Comparison of ENCODE assay signal across 20 cellular contexts in genomic region chr6:117740605-117741004, GRCh38.
"Had no signal": no experiment of that assay in that cellular context is flagged by ENCODE, and none has a peak within 500 bp of the region (broad histone marks: within the 10 kb centered on the region; RNA-seq: fewer than 3 reads in every experiment).

No MANE protein-coding gene starts in this region.

- H3K4me1 ChIP-seq: esophagus muscularis mucosa, gastrocnemius medialis, right atrium auricular region, suprapubic skin, thyroid gland had no signal

- H2AFZ ChIP-seq: hepatocyte had no signal

- H3K9me3 ChIP-seq: gastrocnemius medialis, neutrophil, thyroid gland had no signal

- H3K4me3 ChIP-seq: dorsolateral prefrontal cortex, esophagus muscularis mucosa, gastrocnemius medialis, hepatocyte, right atrium auricular region, smooth muscle cell, suprapubic skin, thyroid gland had no signal

- H3K79me2 ChIP-seq: hepatocyte had no signal

- H3K27me3 ChIP-seq: esophagus muscularis mucosa, gastrocnemius medialis, hepatocyte, neutrophil, right atrium auricular region, suprapubic skin, thyroid gland had no signal

- H3K27ac ChIP-seq: dorsolateral prefrontal cortex, esophagus muscularis mucosa, gastrocnemius medialis, hepatocyte, neutrophil, right atrium auricular region, suprapubic skin, thyroid gland had no signal

- DNase-seq: cortex of kidney; dorsolateral prefrontal cortex; effector CD8-positive, alpha-beta T cell; gastrocnemius medialis; left colon; naive thymus-derived CD4-positive, alpha-beta T cell; nephron progenitor cell; stimulated activated CD4-positive, alpha-beta T cell treated with anti-CD3 and anti-CD28 coated beads, Interleukin-2, amount 100 ng/mL, for 48 hours; stimulated activated CD8-positive, alpha-beta memory T cell treated with anti-CD3 and anti-CD28 coated beads, Interleukin-4, amount 100 ng/mL, for 48 hours; stimulated activated naive CD8-positive, alpha-beta T cell treated with anti-CD3 and anti-CD28 coated beads, Interleukin-15, Interleukin-2, amounts not matched to agents 100 U/mL and 50 U/mL, for 24 hours; thyroid gland had no signal

- FAIRE-seq: endometrium, urothelium cell line had no signal

- ATAC-seq: gastrocnemius medialis; left colon; naive thymus-derived CD4-positive, alpha-beta T cell; stimulated activated effector memory CD8-positive, alpha-beta T cell treated with anti-CD3 and anti-CD28 coated beads, Interleukin-12 subunit alpha, Interleukin-12 subunit beta, amount 100 ng/mL, for 72 hours; stimulated activated naive CD8-positive, alpha-beta T cell treated with anti-CD3 and anti-CD28 coated beads, Interleukin-15, Interleukin-2, amounts not matched to agents 100 U/mL and 50 U/mL, for 24 hours had no signal

- H3K4me2 ChIP-seq: hepatocyte, smooth muscle cell had no signal

- H3K36me3 ChIP-seq: esophagus muscularis mucosa, gastrocnemius medialis, neutrophil, right atrium auricular region, suprapubic skin, thyroid gland had no signal
